ENCODE assay signal across 1 cellular context in genomic region chr22:19117111-19117512, GRCh38.
TF ChIP-seq lines count a peak whose summit lies in the region.

No MANE protein-coding gene starts in this region.

TF ChIP-seq in WTC11, 78 proteins besides CTCF, POLR2A, EP300 and RAD21 (continued from another document):
- TF ChIP-seq, protein P1, sequence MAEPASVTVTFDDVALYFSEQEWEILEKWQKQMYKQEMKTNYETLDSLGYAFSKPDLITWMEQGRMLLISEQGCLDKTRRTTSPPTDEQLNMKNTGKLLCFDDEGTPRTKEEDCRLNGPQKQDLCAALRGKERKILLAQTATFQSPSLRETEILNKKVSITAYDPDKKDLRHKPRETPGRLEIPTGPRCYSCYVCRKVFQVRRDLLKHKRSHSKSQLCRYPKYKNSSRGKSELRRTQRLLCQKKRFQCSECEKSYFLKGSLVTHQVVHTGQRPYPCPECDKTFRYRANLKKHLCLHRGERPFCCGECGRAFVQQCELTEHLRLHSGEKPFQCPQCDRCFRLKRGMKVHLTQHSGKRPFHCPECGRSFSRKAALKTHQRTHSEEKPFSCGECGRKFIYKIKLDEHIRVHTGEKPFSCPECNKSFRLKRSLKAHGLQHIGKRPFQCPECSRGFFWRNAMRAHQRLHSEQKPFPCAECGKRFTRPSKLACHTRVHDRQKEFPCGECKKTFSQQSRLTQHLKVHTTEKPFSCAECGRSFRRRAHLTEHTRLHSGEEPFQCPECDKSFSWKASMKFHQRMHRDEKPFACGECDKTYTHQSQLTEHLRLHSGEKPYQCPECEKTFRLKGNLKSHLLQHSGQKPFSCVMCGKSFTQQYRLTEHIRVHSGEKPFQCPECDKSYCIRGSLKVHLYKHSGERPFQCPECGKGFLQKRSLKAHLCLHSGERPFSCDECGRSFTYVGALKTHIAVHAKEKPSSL (CRISPR knock-in tag; conservative IDR thresholded peaks at IDR 0.05): no peak
- TF ChIP-seq FOXK1 (CRISPR knock-in tag; IDR thresholded peaks at IDR 0.05) (no peak), NFYB (CRISPR knock-in tag; conservative IDR thresholded peaks at IDR 0.05; ENCODE audit: low read depth) (no peak), FOXP1 (CRISPR knock-in tag; IDR thresholded peaks at IDR 0.05; ENCODE audit: borderline replicate concordance) (no peak), CDX4 (CRISPR knock-in tag; IDR thresholded peaks at IDR 0.05; ENCODE audit: borderline replicate concordance) (no peak), CREB1 (CRISPR knock-in tag; IDR thresholded peaks at IDR 0.05) (no peak), SMAD4 (CRISPR knock-in tag; IDR thresholded peaks at IDR 0.05) (no peak), ZBTB43 (CRISPR knock-in tag; IDR thresholded peaks at IDR 0.05) (no peak)
